In the genomic region with DNA sequence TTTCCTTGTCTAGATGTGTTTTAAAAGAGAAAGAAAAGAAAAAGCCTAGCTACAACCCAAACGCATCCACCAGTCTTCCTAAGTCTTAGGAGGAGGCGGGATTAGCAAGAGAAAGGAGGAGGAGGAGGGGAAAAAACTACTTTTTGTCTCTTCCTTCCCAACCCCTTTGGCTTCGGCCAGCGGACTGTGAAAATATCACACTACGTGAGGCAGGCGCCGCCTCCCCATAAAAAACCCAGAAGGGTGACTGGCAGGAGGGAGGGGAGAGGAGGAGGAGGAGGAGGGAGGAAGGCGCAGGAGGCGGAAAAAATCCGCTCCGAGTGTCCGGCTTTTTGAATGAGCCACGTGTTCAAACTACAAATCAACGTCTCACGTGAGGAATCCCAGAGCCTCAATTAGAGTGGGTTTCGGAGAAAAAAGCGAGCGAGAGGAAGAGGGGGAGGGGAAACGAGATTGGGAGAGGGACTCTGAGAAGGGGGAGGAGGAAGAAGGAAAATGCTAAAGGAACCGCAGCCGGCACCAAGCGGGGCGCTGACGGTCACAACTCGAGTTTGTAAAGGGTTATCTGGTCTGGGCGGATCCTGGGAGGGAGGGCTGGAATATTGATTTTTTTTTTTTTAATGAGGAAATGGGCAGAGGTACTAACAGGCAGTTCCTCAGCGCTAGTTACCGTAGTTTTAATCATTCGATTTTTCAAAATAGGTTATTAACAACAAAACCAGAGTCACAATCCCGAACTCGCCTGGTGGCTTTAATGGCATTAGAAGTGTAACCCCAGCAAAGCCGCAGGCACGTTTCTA, we compare ENCODE assay signal across 1 cellular context.
TF ChIP-seq lines count a peak whose summit lies in the region.

A gene (minus strand): TSS at position 202 of the 800 bp plus-strand sequence. CDS start 381 bp downstream, outside the sequence.

TF ChIP-seq in SK-N-SH treated with all-trans-retinoic acid at 6 μM for 48 hours, 23 proteins besides CTCF, POLR2A, EP300 and RAD21 (continued from another document):
- 0 out of 2 replicates have a peak, but pooled peaks have one; percentile 59 for TF ChIP-seq ZFP3 (CRISPR knock-in tag; IDR thresholded peaks at IDR 0.05)
TF ChIP-seq in SK-N-SH treated with all-trans-retinoic acid at 6 μM for 48 hours: peak in this region for 6.
